In genomic region chr12:109708939-109709338, GRCh38 we compare ENCODE assay signal across 35 cellular contexts. TPM values are rescaled to one million over a fixed set of nuclear protein-coding genes. Genes with fewer than 3 reads are reported as not detected.
"Had no signal": no experiment of that assay in that cellular context is flagged by ENCODE, and none has a peak within 500 bp of the region (broad histone marks: within the 10 kb centered on the region; RNA-seq: fewer than 3 reads in every experiment).

No MANE protein-coding gene starts in this region.

- FAIRE-seq: bronchial epithelial cell, RCC 7860 had no signal

- H3K36me3 ChIP-seq: ascending aorta, MG63 had no signal

- H3K27me3 ChIP-seq: MG63 had no signal

- H3K4me2 ChIP-seq: PC-9 had no signal

- H3K4me1 ChIP-seq: ascending aorta had no signal

- DNase-seq: activated CD4-positive, alpha-beta T cell treated with anti-CD3 and anti-CD28 coated beads, Interleukin-2, amount 10 ng/mL, durations not matched to agents 24 days and 14 days; activated CD4-positive, alpha-beta T cell treated with anti-CD3 and anti-CD28 coated beads, Interleukin-2, amount 50 U/mL, for 4 hours; activated CD8-positive, alpha-beta T cell treated with anti-CD3 and anti-CD28 coated beads for 36 hours; activated effector memory CD4-positive, alpha-beta T cell treated with anti-CD3 and anti-CD28 coated beads, Interleukin-2, amount 50 U/mL, for 16 hours; activated naive CD4-positive, alpha-beta T cell treated with Interleukin-2 at 50 U/mL for 16 hours; activated naive CD8-positive, alpha-beta T cell treated with anti-CD3 and anti-CD28 coated beads, Interleukin-2, amount 10 ng/mL, durations not matched to agents 7 days and 5 days; activated T-cell treated with anti-CD3 and anti-CD28 coated beads, Interleukin-2, amount 50 U/mL, for 1 hour; activated T-cell treated with anti-CD3 and anti-CD28 coated beads, Interleukin-2, amount 50 U/mL, for 72 hours; amygdala; central memory CD4-positive, alpha-beta T cell; Karpas-422; KBM-7; MG63; MV-4-11; NCI-H1092; NCI-H1436 treated with DMSO at 0.1 percent for 48 hours; NCI-H187; NCI-H2029 treated with DMSO at 0.1 percent for 48 hours; NCI-H2107; NCI-H2171; NCI-H510A; NCI-H748 treated with DMSO at 0.1 percent for 48 hours; NK-92 treated with Interleukin-12 subunit alpha and Interleukin-12 subunit beta, amount 100 ng/mL, for 24 hours; PC-9; SIG-M5; T-cell; T-helper 17 cell; T1000 had no signal

- H3K9me3 ChIP-seq: ascending aorta, MG63 had no signal

- H3K4me3 ChIP-seq: ascending aorta, MG63, PC-9 had no signal

- H3K27ac ChIP-seq: ascending aorta, PC-9, RWPE1 had no signal

- H2AFZ ChIP-seq: PC-9 had no signal

- ATAC-seq: activated CD8-positive, alpha-beta T cell treated with anti-CD3 and anti-CD28 coated beads for 36 hours; activated T-cell treated with anti-CD3 and anti-CD28 coated beads, Interleukin-2, amount 50 U/mL, for 72 hours; activated T-helper 17 cell treated with anti-CD3 and anti-CD28 coated beads, Interleukin-2, amount 50 U/mL, for 72 hours; Right ventricle myocardium inferior; SK-N-SH treated with all-trans-retinoic acid at 6 μM for 48 hours; T-cell; T-helper 17 cell had no signal

RNA-seq across cellular contexts. Expression of gene FAM222A, which starts 4.7 kb away (rescaled TPM):
- total RNA-seq: bronchial epithelial cell had no signal
